Comparison of ENCODE assay signal across 10 cellular contexts in the genomic region with DNA sequence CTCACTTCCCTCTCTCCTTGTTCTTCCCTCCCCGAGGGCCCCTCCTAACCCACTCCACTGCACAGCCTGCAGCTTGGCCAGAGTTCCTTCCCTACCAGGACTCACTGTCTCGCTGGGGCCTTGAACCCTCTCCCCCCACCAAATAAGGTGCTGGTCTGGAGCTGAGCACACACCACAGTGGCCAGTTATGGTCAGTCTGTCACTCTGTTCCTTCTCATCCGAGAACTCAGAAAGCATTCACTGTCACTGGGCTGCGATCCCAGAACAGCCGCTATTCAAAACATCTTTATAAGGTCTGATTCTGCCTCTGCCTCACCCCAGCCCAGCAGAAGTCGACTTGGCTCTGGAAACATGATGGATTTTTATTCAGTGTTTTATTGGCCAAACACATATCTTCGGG. TPM values are rescaled to one million over a fixed set of nuclear protein-coding genes. Genes with fewer than 3 reads are reported as not detected.
A peak's percentile ranks its signal among the peaks of the same experiment; 100 is the strongest.
DNase-seq lines count a peak whose midpoint lies in the region; ATAC-seq, FAIRE-seq and TF ChIP-seq lines count a peak whose summit lies in the region.
"Had no signal": no experiment of that assay in that cellular context is flagged by ENCODE, and none has a peak within 500 bp of the region (broad histone marks: within the 10 kb centered on the region; RNA-seq: fewer than 3 reads in every experiment).

No MANE protein-coding gene starts in this region.

- H3K36me3 Mint-ChIP-seq in brain: no peaks in the 10 kb centered on the region
- H3K36me3 Mint-ChIP-seq: activated naive CD8-positive, alpha-beta T cell treated with anti-CD3 and anti-CD28 coated beads for 36 hours had no signal

- no peak for ATAC-seq in GM21381 (IDR thresholded peaks at IDR 0.05; ENCODE audit: unreplicated experiment)

- peaks cover 36% of the 10 kb centered on the region for H3K4me1 Mint-ChIP-seq in brain

- no peaks in the 10 kb centered on the region for H3K9me2 ChIP-seq in GM23248 (ENCODE audit: insufficient read depth)

- H2AFZ ChIP-seq in GM23248: peak overlapping the region; percentile 57

- no peaks in the 10 kb centered on the region for H3F3A ChIP-seq in GM23248 (ENCODE audit: insufficient read depth)

- H3K79me2 ChIP-seq in GM23248 (ENCODE audit: insufficient read depth): no peaks in the 10 kb centered on the region

- H3K36me3 ChIP-seq in GM23248 (ENCODE audit: low read depth): no peaks in the 10 kb centered on the region
- H3K36me3 ChIP-seq in kidney (ENCODE audit: control insufficient read depth in 1 of 2, insufficient read depth in 2 of 2, low read length in 2 of 2): no peaks in the 10 kb centered on the region
- H3K36me3 ChIP-seq in skeletal muscle satellite cell (ENCODE audit: insufficient read depth, low read length): no peaks in the 10 kb centered on the region

- H3K27ac Mint-ChIP-seq in brain: peak overlapping the region; percentile 6 to 87 (median 67)
- H3K27ac Mint-ChIP-seq: activated naive CD8-positive, alpha-beta T cell treated with anti-CD3 and anti-CD28 coated beads for 36 hours had no signal

- H3K27me3 ChIP-seq in GM23248 (replicated peaks; ENCODE audit: insufficient read depth) (peaks cover 4% of the 10 kb centered on the region; the same call in 1 of the 2 replicates), skeletal muscle satellite cell (ENCODE audit: control insufficient read depth, insufficient read depth, low read length) (peaks cover 7% of the 10 kb centered on the region)

- WGBS in GM23248 (ENCODE audit: low coverage in 1 of 2, low lambda C conversion rate in 2 of 2, missing lambda C conversion rate in 2 of 2), 2 experiments: 9 to 10% methylated on average over 7 of the region's 7 CpGs

- H3K4me3 ChIP-seq in GM23248 (no peak overlapping the region), kidney (ENCODE audit: low read length in 2 of 2) (peak overlapping the region in 1 of 2 donors; percentile 27), skeletal muscle satellite cell (ENCODE audit: low read length) (no peak overlapping the region)

- H3K4me1 ChIP-seq in GM23248 (ENCODE audit: insufficient read depth) (peaks cover 6% of the 10 kb centered on the region; the same call in 1 of the 2 replicates), kidney (ENCODE audit: control insufficient read depth in 1 of 2, insufficient read depth in 1 of 2, low read depth in 1 of 2, low read length in 2 of 2) (peaks cover 17 to 30% of the 10 kb centered on the region in 2 donors), skeletal muscle satellite cell (ENCODE audit: control insufficient read depth, insufficient read depth, low read length) (peaks cover 17% of the 10 kb centered on the region)

- H4K20me1 ChIP-seq in GM23248 (ENCODE audit: insufficient read depth): no peaks in the 10 kb centered on the region

- peak overlapping the region in 1 of 5 experiments; percentile 6 for H3K4me3 Mint-ChIP-seq in brain
- H3K4me3 Mint-ChIP-seq: activated naive CD8-positive, alpha-beta T cell treated with anti-CD3 and anti-CD28 coated beads for 36 hours had no signal

- peaks cover 0 to 3% (median 0%) of the 10 kb centered on the region in 5 experiments for H3K9me3 Mint-ChIP-seq in brain
- H3K9me3 Mint-ChIP-seq: activated naive CD8-positive, alpha-beta T cell treated with anti-CD3 and anti-CD28 coated beads for 36 hours had no signal

- H3K27me3 Mint-ChIP-seq in brain: no peaks in the 10 kb centered on the region
- H3K27me3 Mint-ChIP-seq: activated naive CD8-positive, alpha-beta T cell treated with anti-CD3 and anti-CD28 coated beads for 36 hours had no signal

- in situ Hi-C loops in GM23248 (cut with MboI): no loop called here
- in situ Hi-C loops in ACHN (cut with HindIII; ENCODE audit: low pct_ligation_motif_present, low pct_unique_long_range_greater_than_20kb, low sequenced_read_pairs): no loop called here

- DNase-seq in GM23248 (peak; percentile 58), kidney (peak; percentile 88), NCI-H2171 treated with DMSO at 0.1 percent for 48 hours (lab: John Stamatoyannopoulos, UW) (no peak), ACHN (no peak), NK-92 (lab: John Stamatoyannopoulos, UW; ENCODE audit: unreplicated experiment) (no peak)
- DNase-seq: activated naive CD8-positive, alpha-beta T cell treated with anti-CD3 and anti-CD28 coated beads for 36 hours; NCI-H1930 had no signal

- no peak for FAIRE-seq in kidney (lab: Jason Lieb, UNC)

- TF ChIP-seq CTCF in brain (conservative IDR thresholded peaks at IDR 0.05): no peak
- no peak for TF ChIP-seq CTCF in kidney (IDR thresholded peaks at IDR 0.05; ENCODE audit: borderline replicate concordance, extremely low read depth, insufficient read depth)

- H3K9me3 ChIP-seq in GM23248 (ENCODE audit: low read depth) (no peaks in the 10 kb centered on the region), kidney (ENCODE audit: control insufficient read depth in 1 of 2, low read length in 2 of 2) (no peaks in the 10 kb centered on the region), skeletal muscle satellite cell (replicated peaks; ENCODE audit: low read length) (no peaks in the 10 kb centered on the region)

- intact Hi-C loops in kidney (cut with DNase I): no loop called here

- H3K9ac ChIP-seq in GM23248 (no peak overlapping the region), kidney (ENCODE audit: low read length in 2 of 2) (peak overlapping the region in 1 of 2 donors; percentile 4), skeletal muscle satellite cell (ENCODE audit: low read depth, low read length) (no peak overlapping the region)

- H3K27ac ChIP-seq in GM23248: no peak overlapping the region
- peak overlapping the region in 1 of 2 donors; percentile 4 for H3K27ac ChIP-seq in kidney (ENCODE audit: low read depth in 2 of 2, low read length in 2 of 2)

- peak overlapping the region; percentile 18 for H3K4me2 ChIP-seq in GM23248 (ENCODE audit: unreplicated experiment)
- H3K4me2 ChIP-seq in skeletal muscle satellite cell (ENCODE audit: low read length): peak overlapping the region; percentile 15

RNA-seq across cellular contexts. Expression of gene LBR, which starts 19.8 kb away (rescaled TPM):
- total RNA-seq in GM23248 (2014; rRNA removed; shearing (Covaris generic)): 12.3 and 13.5 TPM in 2 replicates
- 16.8 and 19.0 TPM in 2 replicates for polyA plus RNA-seq in GM23248 (2016; fragmentation: Nextera tagmentation; extraction: Ambion mirVana)
- 24.4 TPM for polyA plus RNA-seq in brain (ENCODE audit: insufficient read depth, low read depth, low replicate concordance)
- 80.2 TPM for total RNA-seq in kidney
- polyA plus RNA-seq in kidney (ENCODE audit: insufficient read depth, low read depth, low replicate concordance): 13.1 TPM
- total RNA-seq in skeletal muscle satellite cell (2012; rRNA removed): 24.9 and 32.4 TPM in 2 replicates

Comparison
In these comparisons a context has a peak if more than half of its experiments do, and no peak if none do; other contexts are left out.
1. DNase-seq: peak in GM23248 (single experiment) and kidney (single experiment); none in NCI-H2171 treated with DMSO at 0.1 percent for 48 hours (single experiment), ACHN (single experiment) and NK-92 (single experiment).